10 cellular contexts compared by ENCODE assay signal in genomic region chr11:118915941-118916841, GRCh38. TPM values are rescaled to one million over a fixed set of nuclear protein-coding genes. Genes with fewer than 3 reads are reported as not detected.
DNase-seq lines count a peak whose midpoint lies in the region; ATAC-seq and TF ChIP-seq lines count a peak whose summit lies in the region.
"Had no signal": no experiment of that assay in that cellular context is flagged by ENCODE, and none has a peak within 500 bp of the region (broad histone marks: within the 10 kb centered on the region; RNA-seq: fewer than 3 reads in every experiment).

No MANE protein-coding gene starts in this region.

- TF ChIP-seq CTCF in left ventricle myocardium inferior (IDR thresholded peaks at IDR 0.05; ENCODE audit: borderline replicate concordance) (no peak), GM10266 (IDR thresholded peaks at IDR 0.05; ENCODE audit: control insufficient read depth, insufficient read depth, low read depth, missing control alignments) (no peak)

- H3K4me3 ChIP-seq in GM23248 (peak overlapping the region; percentile 53), left ventricle myocardium inferior (peak overlapping the region; percentile 99), skeletal muscle tissue (ENCODE audit: low read length in 3 of 3) (peak overlapping the region; percentile 52 to 54 (median 54))

- peak overlapping the region; percentile 90 for H3K9ac ChIP-seq in GM23248
- peak overlapping the region; percentile 63 to 79 (median 76) for H3K9ac ChIP-seq in skeletal muscle tissue (ENCODE audit: low read depth in 1 of 3, low read length in 3 of 3)
- H3K9ac ChIP-seq: KMS-11 had no signal

- no peaks in the 10 kb centered on the region for H3K27me3 Mint-ChIP-seq in activated T-helper 17 cell treated with anti-CD3 and anti-CD28 coated beads, Interleukin-2, amount 50 U/mL, for 72 hours

- peaks cover 77% of the 10 kb centered on the region for H3K79me2 ChIP-seq in GM23248 (ENCODE audit: insufficient read depth)

- in situ Hi-C loops in GM23248 (cut with MboI): no loop called here

- no peaks in the 10 kb centered on the region for H4K20me1 ChIP-seq in GM23248 (ENCODE audit: insufficient read depth)

- peaks cover 72% of the 10 kb centered on the region for H3F3A ChIP-seq in GM23248 (ENCODE audit: insufficient read depth)

- H3K9me3 ChIP-seq in GM23248 (ENCODE audit: low read depth) (no peaks in the 10 kb centered on the region), left ventricle myocardium inferior (replicated peaks) (no peaks in the 10 kb centered on the region), skeletal muscle tissue (ENCODE audit: control insufficient read depth in 3 of 3, low read length in 3 of 3) (no peaks in the 10 kb centered on the region)

- H3K4me1 ChIP-seq in GM23248 (ENCODE audit: insufficient read depth) (peaks cover 91% of the 10 kb centered on the region), left ventricle myocardium inferior (peaks cover 98% of the 10 kb centered on the region), skeletal muscle tissue (ENCODE audit: control insufficient read depth in 3 of 3, insufficient read depth in 3 of 3, low read length in 3 of 3) (peaks cover 96 to 98% (median 96%) of the 10 kb centered on the region in 3 donors)

- intact Hi-C loops in left ventricle myocardium inferior (cut with micrococcal nuclease): no loop called here

- H3K9me2 ChIP-seq in GM23248 (ENCODE audit: insufficient read depth): no peaks in the 10 kb centered on the region

- no peaks in the 10 kb centered on the region for H3K36me3 ChIP-seq in GM23248 (ENCODE audit: low read depth)
- no peaks in the 10 kb centered on the region for H3K36me3 ChIP-seq in left ventricle myocardium inferior
- no peaks in the 10 kb centered on the region for H3K36me3 ChIP-seq in skeletal muscle tissue (ENCODE audit: control insufficient read depth in 3 of 3, insufficient read depth in 3 of 3, low read length in 3 of 3)

- peak overlapping the region; percentile 85 for H3K27ac Mint-ChIP-seq in activated T-helper 17 cell treated with anti-CD3 and anti-CD28 coated beads, Interleukin-2, amount 50 U/mL, for 72 hours

- H3K4me1 Mint-ChIP-seq in activated T-helper 17 cell treated with anti-CD3 and anti-CD28 coated beads, Interleukin-2, amount 50 U/mL, for 72 hours: peaks cover 63% of the 10 kb centered on the region

- peak; percentile 26 for DNase-seq in GM23248
- DNase-seq in left ventricle myocardium inferior: no peak
- no peak for DNase-seq in stimulated activated CD4-positive, alpha-beta T cell treated with anti-CD3 and anti-CD28 coated beads, Interleukin-4, amount 100 ng/mL, for 1 hour
- DNase-seq in MV-4-11 (lab: John Stamatoyannopoulos, UW): no peak
- no peak for DNase-seq in DMS153 (lab: John Stamatoyannopoulos, UW)
- no peak for DNase-seq in GM10266 (ENCODE audit: extremely low spot score)

- peak overlapping the region; percentile 98 for H3K4me3 Mint-ChIP-seq in activated T-helper 17 cell treated with anti-CD3 and anti-CD28 coated beads, Interleukin-2, amount 50 U/mL, for 72 hours

- H3K27me3 ChIP-seq in GM23248 (replicated peaks; ENCODE audit: insufficient read depth): no peaks in the 10 kb centered on the region
- no peaks in the 10 kb centered on the region for H3K27me3 ChIP-seq in left ventricle myocardium inferior (ENCODE audit: low read depth)
- H3K27me3 ChIP-seq in skeletal muscle tissue (ENCODE audit: control insufficient read depth in 3 of 3, insufficient read depth in 3 of 3, low read length in 3 of 3): no peaks in the 10 kb centered on the region

- H3K36me3 Mint-ChIP-seq in activated T-helper 17 cell treated with anti-CD3 and anti-CD28 coated beads, Interleukin-2, amount 50 U/mL, for 72 hours (ENCODE audit: low read depth): peaks cover 18% of the 10 kb centered on the region

- 35 to 42% methylated on average over 10 of the region's 10 CpGs for WGBS in GM23248 (ENCODE audit: low coverage in 1 of 2, low lambda C conversion rate in 2 of 2, missing lambda C conversion rate in 2 of 2), 2 experiments

- ATAC-seq in activated T-helper 17 cell treated with anti-CD3 and anti-CD28 coated beads, Interleukin-2, amount 50 U/mL, for 72 hours (replicated peaks): no peak

- H3K27ac ChIP-seq in GM23248: peak overlapping the region; percentile 99
- H3K27ac ChIP-seq in left ventricle myocardium inferior (replicated peaks): peak overlapping the region; percentile 96
- H3K27ac ChIP-seq in skeletal muscle tissue (ENCODE audit: low read depth, low read length): peak overlapping the region; percentile 99
- H3K27ac ChIP-seq: KMS-11 had no signal

- no peaks in the 10 kb centered on the region for H3K9me3 Mint-ChIP-seq in activated T-helper 17 cell treated with anti-CD3 and anti-CD28 coated beads, Interleukin-2, amount 50 U/mL, for 72 hours

- no peak overlapping the region for H2AFZ ChIP-seq in GM23248

- H3K4me2 ChIP-seq in GM23248 (ENCODE audit: unreplicated experiment): peak overlapping the region; percentile 64
- H3K4me2 ChIP-seq: KMS-11 had no signal

RNA-seq across cellular contexts. Expression of gene BCL9L, which starts 9.5 kb away (rescaled TPM):
- 13.9 and 17.6 TPM in 2 replicates for total RNA-seq in GM23248 (2014; rRNA removed; shearing (Covaris generic))
- 7.2 TPM in 2 replicates for polyA plus RNA-seq in GM23248 (2016; fragmentation: Nextera tagmentation; extraction: Ambion mirVana)
- total RNA-seq in activated T-helper 17 cell treated with anti-CD3 and anti-CD28 coated beads, Interleukin-2, amount 50 U/mL, for 72 hours: 10 to 100 TPM; 30.2 to 49.6 TPM
- total RNA-seq in left ventricle myocardium inferior: 43.8 TPM
- 24.0 TPM for total RNA-seq in skeletal muscle tissue

RNA-seq across cellular contexts. Expression of gene CXCR5, which starts 32.5 kb away (rescaled TPM):
- not detected in 2 replicates for total RNA-seq in GM23248 (2014; rRNA removed; shearing (Covaris generic))
- not detected in 2 replicates for polyA plus RNA-seq in GM23248 (2016; fragmentation: Nextera tagmentation; extraction: Ambion mirVana)
- 10 to 100 TPM in 1 of 2 donors, 1 to 10 TPM in 1; 8.0 to 20.2 TPM for total RNA-seq in activated T-helper 17 cell treated with anti-CD3 and anti-CD28 coated beads, Interleukin-2, amount 50 U/mL, for 72 hours
- total RNA-seq in left ventricle myocardium inferior: not detected
- not detected for total RNA-seq in skeletal muscle tissue
- total RNA-seq: lung microvascular endothelial cell had no signal

RNA-seq across cellular contexts. Expression of gene UPK2, which starts 39.9 kb away (rescaled TPM):
- not detected in 2 replicates for total RNA-seq in GM23248 (2014; rRNA removed; shearing (Covaris generic))
- polyA plus RNA-seq in GM23248 (2016; fragmentation: Nextera tagmentation; extraction: Ambion mirVana): 0.27 and 0.28 TPM in 2 replicates
- 1 to 10 TPM in 1 of 2 donors, under 1 TPM in 1; 0.43 to 7.1 TPM for total RNA-seq in activated T-helper 17 cell treated with anti-CD3 and anti-CD28 coated beads, Interleukin-2, amount 50 U/mL, for 72 hours
- total RNA-seq in left ventricle myocardium inferior (not detected), skeletal muscle tissue (not detected)
- total RNA-seq: lung microvascular endothelial cell had no signal

RNA-seq across cellular contexts. Expression of gene FOXR1, which starts 55.4 kb away (rescaled TPM):
- not detected in 2 replicates for total RNA-seq in GM23248 (2014; rRNA removed; shearing (Covaris generic))
- polyA plus RNA-seq in GM23248 (2016; fragmentation: Nextera tagmentation; extraction: Ambion mirVana): not detected in 2 replicates
- total RNA-seq in activated T-helper 17 cell treated with anti-CD3 and anti-CD28 coated beads, Interleukin-2, amount 50 U/mL, for 72 hours: under 1 TPM in 1 of 2 donors, not detected in 1; 0.98 TPM
- total RNA-seq in left ventricle myocardium inferior (not detected), skeletal muscle tissue (not detected)
- total RNA-seq: lung microvascular endothelial cell had no signal
